23 cellular contexts compared by ENCODE assay signal in genomic region chr2:85847051-85847588, GRCh38. TPM values are rescaled to one million over a fixed set of nuclear protein-coding genes. Genes with fewer than 3 reads are reported as not detected.
DNase-seq lines count a peak whose midpoint lies in the region; ATAC-seq and TF ChIP-seq lines count a peak whose summit lies in the region.
"Had no signal": no experiment of that assay in that cellular context is flagged by ENCODE, and none has a peak within 500 bp of the region (broad histone marks: within the 10 kb centered on the region; RNA-seq: fewer than 3 reads in every experiment).

No MANE protein-coding gene starts in this region.

- DNase-seq in activated naive CD4-positive, alpha-beta T cell (lab: John Stamatoyannopoulos, UW), result no peak
- no peak for DNase-seq in activated B cell treated with CpG ODN at 0.5 μM for 24 hours
- DNase-seq in immature natural killer cell, result no peak
- no peak for DNase-seq in effector memory CD4-positive, alpha-beta T cell
- no peak for DNase-seq in NCI-H2029 treated with DMSO at 0.1 percent for 48 hours (lab: John Stamatoyannopoulos, UW)
- DNase-seq: activated gamma-delta T cell, activated T-cell treated with anti-CD3 and anti-CD28 coated beads for 4 hours, anterior cingulate cortex, DND-41, hypothalamus, KBM-7, MM.1S, NCI-H1436 treated with DMSO at 0.1 percent for 48 hours, OCI-M1, SK-N-SH, WERI-Rb-1 had no signal

- no peaks in the 10 kb centered on the region for H3K9me3 Mint-ChIP-seq in activated naive CD4-positive, alpha-beta T cell treated with anti-CD3 and anti-CD28 coated beads, Interleukin-2, amount 50 U/mL, for 24 hours
- H3K9me3 Mint-ChIP-seq in activated B cell treated with CpG ODN at 0.5 μM for 24 hours (peaks cover 3% of the 10 kb centered on the region), immature natural killer cell (no peaks in the 10 kb centered on the region)
- no peaks in the 10 kb centered on the region for H3K9me3 Mint-ChIP-seq in stimulated activated naive CD8-positive, alpha-beta T cell treated with anti-CD3 and anti-CD28 coated beads, Interleukin-15, Interleukin-2, amounts not matched to agents 100 ng/mL and 50 ng/mL, for 24 hours
- H3K9me3 Mint-ChIP-seq: dendritic cell treated with granulocyte-macrophage colony-stimulating factor and Interleukin-4, amounts not matched to agents 40 ng/mL and 50 ng/mL, for 4 days had no signal

- H3K27me3 Mint-ChIP-seq in activated naive CD4-positive, alpha-beta T cell treated with anti-CD3 and anti-CD28 coated beads, Interleukin-2, amount 50 U/mL, for 24 hours, result no peaks in the 10 kb centered on the region
- H3K27me3 Mint-ChIP-seq in activated B cell treated with CpG ODN at 0.5 μM for 24 hours, result no peaks in the 10 kb centered on the region
- H3K27me3 Mint-ChIP-seq in immature natural killer cell (ENCODE audit: low read depth in 3 of 3), result peaks cover 0 to 8% (median 7%) of the 10 kb centered on the region in 3 donors
- no peaks in the 10 kb centered on the region for H3K27me3 Mint-ChIP-seq in stimulated activated naive CD8-positive, alpha-beta T cell treated with anti-CD3 and anti-CD28 coated beads, Interleukin-15, Interleukin-2, amounts not matched to agents 100 ng/mL and 50 ng/mL, for 24 hours
- H3K27me3 Mint-ChIP-seq: dendritic cell treated with granulocyte-macrophage colony-stimulating factor and Interleukin-4, amounts not matched to agents 40 ng/mL and 50 ng/mL, for 4 days had no signal

- peak overlapping the region; percentile 3 for H3K27ac Mint-ChIP-seq in activated naive CD4-positive, alpha-beta T cell treated with anti-CD3 and anti-CD28 coated beads, Interleukin-2, amount 50 U/mL, for 24 hours
- H3K27ac Mint-ChIP-seq in activated B cell treated with CpG ODN at 0.5 μM for 24 hours (peak overlapping the region; percentile 55), immature natural killer cell (peak overlapping the region in 5 of 6 donors; percentile 32 to 91 (median 87))
- H3K27ac Mint-ChIP-seq in stimulated activated naive CD8-positive, alpha-beta T cell treated with anti-CD3 and anti-CD28 coated beads, Interleukin-15, Interleukin-2, amounts not matched to agents 100 ng/mL and 50 ng/mL, for 24 hours, result peak overlapping the region; percentile 45
- H3K27ac Mint-ChIP-seq: dendritic cell treated with granulocyte-macrophage colony-stimulating factor and Interleukin-4, amounts not matched to agents 40 ng/mL and 50 ng/mL, for 4 days had no signal

- intact Hi-C loops in activated B cell treated with CpG ODN at 0.5 μM for 24 hours (cut with micrococcal nuclease), result no loop called here

- no peaks in the 10 kb centered on the region for H3K27me3 ChIP-seq in effector memory CD4-positive, alpha-beta T cell (replicated peaks; ENCODE audit: control insufficient read depth, insufficient read depth, low read length, poor library complexity, severe bottlenecking)
- H3K27me3 ChIP-seq: suprapubic skin had no signal

- H3K4me1 Mint-ChIP-seq in activated naive CD4-positive, alpha-beta T cell treated with anti-CD3 and anti-CD28 coated beads, Interleukin-2, amount 50 U/mL, for 24 hours, result peaks cover 48% of the 10 kb centered on the region
- H3K4me1 Mint-ChIP-seq in activated B cell treated with CpG ODN at 0.5 μM for 24 hours (peaks cover 44% of the 10 kb centered on the region), immature natural killer cell (peaks cover 36 to 37% of the 10 kb centered on the region in 2 donors)
- H3K4me1 Mint-ChIP-seq in stimulated activated naive CD8-positive, alpha-beta T cell treated with anti-CD3 and anti-CD28 coated beads, Interleukin-15, Interleukin-2, amounts not matched to agents 100 ng/mL and 50 ng/mL, for 24 hours (ENCODE audit: low read depth), result peaks cover 35% of the 10 kb centered on the region

- ATAC-seq in activated B cell treated with CpG ODN at 0.5 μM for 24 hours (ENCODE audit: low read depth), result no peak
- no peak for ATAC-seq in HG03025 (IDR thresholded peaks at IDR 0.05; ENCODE audit: low FRiP score, unreplicated experiment)
- ATAC-seq: A549 had no signal

- no peak for TF ChIP-seq CTCF in activated B cell treated with CpG ODN at 0.5 μM for 24 hours (IDR thresholded peaks at IDR 0.05)

- H3K4me3 ChIP-seq in effector memory CD4-positive, alpha-beta T cell (ENCODE audit: insufficient read depth, low read depth, low read length, poor library complexity, severe bottlenecking), result no peak overlapping the region
- H3K4me3 ChIP-seq: A549, prostate gland, suprapubic skin had no signal

- H3K4me1 ChIP-seq in effector memory CD4-positive, alpha-beta T cell (ENCODE audit: control insufficient read depth, insufficient read depth, low read length, poor library complexity, severe bottlenecking), result peaks cover 10% of the 10 kb centered on the region
- H3K4me1 ChIP-seq: A549, prostate gland had no signal

- peaks cover 17% of the 10 kb centered on the region for H3K36me3 Mint-ChIP-seq in activated naive CD4-positive, alpha-beta T cell treated with anti-CD3 and anti-CD28 coated beads, Interleukin-2, amount 50 U/mL, for 24 hours
- H3K36me3 Mint-ChIP-seq in activated B cell treated with CpG ODN at 0.5 μM for 24 hours (ENCODE audit: low read depth) (peaks cover 78% of the 10 kb centered on the region), immature natural killer cell (peaks cover 35 to 49% (median 43%) of the 10 kb centered on the region in 3 donors)
- H3K36me3 Mint-ChIP-seq in stimulated activated naive CD8-positive, alpha-beta T cell treated with anti-CD3 and anti-CD28 coated beads, Interleukin-15, Interleukin-2, amounts not matched to agents 100 ng/mL and 50 ng/mL, for 24 hours (ENCODE audit: low read depth), result peaks cover 34% of the 10 kb centered on the region

- POLR2A ChIA-PET in activated B cell treated with CpG ODN at 0.5 μM for 24 hours (lab: Charles Lee), result interaction anchor here (0.6 kb wide), 1 partner anchor 40 kb away, joined by 3 read pairs; no protein-coding TSS in a partner anchor

- no peak overlapping the region for H3K27ac ChIP-seq in effector memory CD4-positive, alpha-beta T cell (ENCODE audit: insufficient read depth, low read length, poor library complexity, severe bottlenecking)
- H3K27ac ChIP-seq: A549, prostate gland, suprapubic skin, WERI-Rb-1 had no signal

- H3K4me3 Mint-ChIP-seq in activated naive CD4-positive, alpha-beta T cell treated with anti-CD3 and anti-CD28 coated beads, Interleukin-2, amount 50 U/mL, for 24 hours, result no peak overlapping the region
- H3K4me3 Mint-ChIP-seq in activated B cell treated with CpG ODN at 0.5 μM for 24 hours (no peak overlapping the region), immature natural killer cell (no peak overlapping the region)
- H3K4me3 Mint-ChIP-seq in stimulated activated naive CD8-positive, alpha-beta T cell treated with anti-CD3 and anti-CD28 coated beads, Interleukin-15, Interleukin-2, amounts not matched to agents 100 ng/mL and 50 ng/mL, for 24 hours, result no peak overlapping the region
- H3K4me3 Mint-ChIP-seq: dendritic cell treated with granulocyte-macrophage colony-stimulating factor and Interleukin-4, amounts not matched to agents 40 ng/mL and 50 ng/mL, for 4 days had no signal

- CTCF ChIA-PET in activated B cell treated with CpG ODN at 0.5 μM for 24 hours (lab: Charles Lee), result interaction anchor here (1.7 kb wide), 1 partner anchor 17 kb away, joined by 5 read pairs; no protein-coding TSS in a partner anchor

- H3K36me3 ChIP-seq in effector memory CD4-positive, alpha-beta T cell (ENCODE audit: control insufficient read depth, insufficient read depth, low read length), result peaks cover 18% of the 10 kb centered on the region
- H3K36me3 ChIP-seq: prostate gland, WERI-Rb-1 had no signal

- no peaks in the 10 kb centered on the region for H3K9me3 ChIP-seq in effector memory CD4-positive, alpha-beta T cell (ENCODE audit: control insufficient read depth, low read length)
- H3K9me3 ChIP-seq: A549, prostate gland, SK-N-SH, suprapubic skin had no signal

RNA-seq across cellular contexts. Expression of gene ST3GAL5, which starts 41.7 kb away (rescaled TPM):
- total RNA-seq in activated B cell treated with CpG ODN at 0.5 μM for 24 hours, result 56.4 and 70.7 TPM in 2 replicates
- 10 to 100 TPM; 15.0 to 20.9 (median 19.9) TPM for polyA plus RNA-seq in immature natural killer cell

Comparison
In these comparisons a context has a peak if more than half of its experiments do, and no peak if none do; other contexts are left out.
1. H3K27ac Mint-ChIP-seq: peak in every context shown above with its lines; median percentile 87 in immature natural killer cell; 55 in activated B cell treated with CpG ODN at 0.5 μM for 24 hours; 45 in stimulated activated naive CD8-positive, alpha-beta T cell treated with anti-CD3 and anti-CD28 coated beads, Interleukin-15, Interleukin-2, amounts not matched to agents 100 ng/mL and 50 ng/mL, for 24 hours; 3 in activated naive CD4-positive, alpha-beta T cell treated with anti-CD3 and anti-CD28 coated beads, Interleukin-2, amount 50 U/mL, for 24 hours.